Comparison of ENCODE assay signal across 10 cellular contexts in genomic region chr2:120347387-120348010, GRCh38. TPM values are rescaled to one million over a fixed set of nuclear protein-coding genes. Genes with fewer than 3 reads are reported as not detected.
A peak's percentile ranks its signal among the peaks of the same experiment; 100 is the strongest.
DNase-seq lines count a peak whose midpoint lies in the region; ATAC-seq and TF ChIP-seq lines count a peak whose summit lies in the region.
"Had no signal": no experiment of that assay in that cellular context is flagged by ENCODE, and none has a peak within 500 bp of the region (broad histone marks: within the 10 kb centered on the region; RNA-seq: fewer than 3 reads in every experiment).

No MANE protein-coding gene starts in this region.

- no peaks in the 10 kb centered on the region for H3K9me3 ChIP-seq in naive thymus-derived CD4-positive, alpha-beta T cell (ENCODE audit: control insufficient read depth in 2 of 3, low read length in 3 of 3)

- CTCF ChIA-PET in naive thymus-derived CD4-positive, alpha-beta T cell (lab: Charles Lee), result no interaction called here

- intact Hi-C loops in naive thymus-derived CD4-positive, alpha-beta T cell (cut with micrococcal nuclease), result loop anchor here in 1 of 2 donors (10.0 kb wide), 2 partner anchors 177 to 333 kb away; partner anchors contain the start of gene EPB41L5

- no peak for ATAC-seq in naive thymus-derived CD4-positive, alpha-beta T cell
- ATAC-seq in HG03571 (IDR thresholded peaks at IDR 0.05; ENCODE audit: unreplicated experiment), result no peak
- ATAC-seq: GM12878 had no signal

- no peak for TF ChIP-seq CTCF in coronary artery (IDR thresholded peaks at IDR 0.05)

- H3K27me3 Mint-ChIP-seq in naive thymus-derived CD4-positive, alpha-beta T cell, result peaks cover 32 to 65% (median 49%) of the 10 kb centered on the region in 5 donors

- H3K27ac ChIP-seq in coronary artery, result peak overlapping the region in 1 of 2 donors; percentile 83
- H3K27ac ChIP-seq in naive thymus-derived CD4-positive, alpha-beta T cell (ENCODE audit: low read depth, low read length), result no peak overlapping the region

- H3K4me1 Mint-ChIP-seq in naive thymus-derived CD4-positive, alpha-beta T cell, result peaks cover 9 to 26% (median 22%) of the 10 kb centered on the region in 7 donors

- H3K4me3 ChIP-seq in coronary artery, result peak overlapping the region; percentile 84
- no peak overlapping the region for H3K4me3 ChIP-seq in naive thymus-derived CD4-positive, alpha-beta T cell (ENCODE audit: low read length)
- H3K4me3 ChIP-seq: GM12878 had no signal

- H3K27me3 ChIP-seq in naive thymus-derived CD4-positive, alpha-beta T cell (ENCODE audit: control insufficient read depth in 2 of 2, insufficient read depth in 2 of 2, low read length in 2 of 2), result peaks cover 5 to 16% of the 10 kb centered on the region in 2 donors

- H3K4me1 ChIP-seq in naive thymus-derived CD4-positive, alpha-beta T cell (ENCODE audit: control insufficient read depth in 2 of 2, insufficient read depth in 2 of 2, low read length in 2 of 2), result peaks cover 9 to 15% of the 10 kb centered on the region in 2 donors

- peak overlapping the region in 9 of 10 donors; percentile 74 to 86 (median 79) for H3K4me3 Mint-ChIP-seq in naive thymus-derived CD4-positive, alpha-beta T cell

- H3K27ac Mint-ChIP-seq in naive thymus-derived CD4-positive, alpha-beta T cell, result no peak overlapping the region
- H3K27ac Mint-ChIP-seq: dendritic cell treated with granulocyte-macrophage colony-stimulating factor and Interleukin-4, amounts not matched to agents 40 ng/mL and 50 ng/mL, for 4 days had no signal

- DNase-seq in AG20443 (ENCODE audit: low spot score) (peak; percentile 54), ELF-1 (ENCODE audit: low read depth, low spot score) (peak; percentile 44), coronary artery (ENCODE audit: low spot score) (no peak), cerebellar nuclear complex (lab: John Stamatoyannopoulos, UW) (no peak), SKM-1 treated with dmso at 0.1 percent for 144 hours (lab: John Stamatoyannopoulos, UW; ENCODE audit: unreplicated experiment) (no peak), T-helper 9 cell (no peak)
- DNase-seq in naive thymus-derived CD4-positive, alpha-beta T cell, result no peak

- POLR2A ChIA-PET in naive thymus-derived CD4-positive, alpha-beta T cell (lab: Charles Lee), result no interaction called here

- no peaks in the 10 kb centered on the region for H3K9me3 Mint-ChIP-seq in naive thymus-derived CD4-positive, alpha-beta T cell
- H3K9me3 Mint-ChIP-seq: dendritic cell treated with granulocyte-macrophage colony-stimulating factor and Interleukin-4, amounts not matched to agents 40 ng/mL and 50 ng/mL, for 4 days had no signal

- no peaks in the 10 kb centered on the region for H3K36me3 Mint-ChIP-seq in naive thymus-derived CD4-positive, alpha-beta T cell

- no peaks in the 10 kb centered on the region for H3K36me3 ChIP-seq in naive thymus-derived CD4-positive, alpha-beta T cell (ENCODE audit: control insufficient read depth in 2 of 3, insufficient read depth in 3 of 3, low read length in 3 of 3)

RNA-seq across cellular contexts. Expression of gene INHBB, which starts 1.6 kb away (rescaled TPM):
- total RNA-seq in naive thymus-derived CD4-positive, alpha-beta T cell, result not detected
- polyA plus RNA-seq in naive thymus-derived CD4-positive, alpha-beta T cell, result not detected
- polyA plus RNA-seq: GM12878 had no signal

Comparison
In these comparisons a context has a peak if more than half of its experiments do, and no peak if none do; other contexts are left out.
1. DNase-seq: peak in AG20443 (single experiment) and ELF-1 (single experiment); none in coronary artery (single experiment), naive thymus-derived CD4-positive, alpha-beta T cell (0 of 9), cerebellar nuclear complex (0 of 2), SKM-1 treated with dmso at 0.1 percent for 144 hours (single experiment) and T-helper 9 cell (single experiment).